8 cellular contexts compared by ENCODE assay signal in genomic region chr10:78407009-78407711, GRCh38.
DNase-seq lines count a peak whose midpoint lies in the region; ATAC-seq and TF ChIP-seq lines count a peak whose summit lies in the region.

No MANE protein-coding gene starts in this region.

- no peaks in the 10 kb centered on the region for H3K36me3 ChIP-seq in CD8-positive, alpha-beta memory T cell (ENCODE audit: insufficient read depth, low read length)
- H3K36me3 ChIP-seq in mucosa of descending colon (ENCODE audit: low read depth): no peaks in the 10 kb centered on the region

- CTCF ChIA-PET in CD8-positive, alpha-beta memory T cell (lab: Charles Lee): no interaction called here

- no peaks in the 10 kb centered on the region for H3K27me3 ChIP-seq in CD8-positive, alpha-beta memory T cell (ENCODE audit: insufficient read depth, low read length, poor library complexity, severe bottlenecking)

- H3K4me1 ChIP-seq in CD8-positive, alpha-beta memory T cell (ENCODE audit: insufficient read depth, low read length): no peaks in the 10 kb centered on the region
- peaks cover 4% of the 10 kb centered on the region for H3K4me1 ChIP-seq in mucosa of descending colon (ENCODE audit: low read depth)

- POLR2A ChIA-PET in CD8-positive, alpha-beta memory T cell (lab: Charles Lee): no interaction called here

- no peak for TF ChIP-seq CTCF in mucosa of descending colon (IDR thresholded peaks at IDR 0.05)

- peak overlapping the region; percentile 53 to 89 (median 68) for H3K4me3 Mint-ChIP-seq in CD8-positive, alpha-beta memory T cell

- H3K27ac ChIP-seq in CD8-positive, alpha-beta memory T cell (ENCODE audit: low read depth, low read length): no peak overlapping the region

- DNase-seq in CD8-positive, alpha-beta memory T cell: peak in 4 of 5 donors; percentile 11 to 59 (median 30)
- peak; percentile 82 for DNase-seq in NCI-H510A (lab: John Stamatoyannopoulos, UW)
- peak; percentile 60 for DNase-seq in activated T-cell treated with anti-CD3 and anti-CD28 coated beads for 48 hours (ENCODE audit: low read depth)
- peak; percentile 78 to 92 (median 87) for DNase-seq in mucosa of descending colon
- DNase-seq in stimulated activated CD8-positive, alpha-beta memory T cell treated with anti-CD3 and anti-CD28 coated beads, Interleukin-7, amount 100 ng/mL, for 4 hours (ENCODE audit: low read depth in 2 of 2): peak; percentile 33 to 42

- ATAC-seq in HG02759 (IDR thresholded peaks at IDR 0.05; ENCODE audit: unreplicated experiment): peak; percentile 74
- ATAC-seq in esophagus mucosa: peak; percentile 87
- ATAC-seq in mucosa of descending colon: peak; percentile 87
- ATAC-seq in GM18517 (IDR thresholded peaks at IDR 0.05; ENCODE audit: unreplicated experiment): no peak

- intact Hi-C loops in mucosa of descending colon (cut with DNase I, micrococcal nuclease): no loop called here

- H3K4me3 ChIP-seq in CD8-positive, alpha-beta memory T cell (ENCODE audit: low read length): peak overlapping the region; percentile 14
- H3K4me3 ChIP-seq in mucosa of descending colon: no peak overlapping the region

- H3K9me3 Mint-ChIP-seq in CD8-positive, alpha-beta memory T cell: no peaks in the 10 kb centered on the region

- H3K4me1 Mint-ChIP-seq in CD8-positive, alpha-beta memory T cell: peaks cover 7 to 11% (median 8%) of the 10 kb centered on the region in 3 donors

- H3K9me3 ChIP-seq in CD8-positive, alpha-beta memory T cell (ENCODE audit: low read length): no peaks in the 10 kb centered on the region
- no peaks in the 10 kb centered on the region for H3K9me3 ChIP-seq in mucosa of descending colon

- peak overlapping the region in 2 of 8 donors; percentile 37 to 54 for H3K27ac Mint-ChIP-seq in CD8-positive, alpha-beta memory T cell

- H3K27me3 Mint-ChIP-seq in CD8-positive, alpha-beta memory T cell: peaks cover 23 to 41% of the 10 kb centered on the region in 2 donors

- H3K36me3 Mint-ChIP-seq in CD8-positive, alpha-beta memory T cell: no peaks in the 10 kb centered on the region

Comparison
In these comparisons a context has a peak if more than half of its experiments do, and no peak if none do; other contexts are left out.
1. DNase-seq: peak in every context shown above with its lines; median percentile 87 in mucosa of descending colon; 82 in NCI-H510A; 60 in activated T-cell treated with anti-CD3 and anti-CD28 coated beads for 48 hours; 38 in stimulated activated CD8-positive, alpha-beta memory T cell treated with anti-CD3 and anti-CD28 coated beads, Interleukin-7, amount 100 ng/mL, for 4 hours; 30 in CD8-positive, alpha-beta memory T cell.